ENCODE assay signal across 8 cellular contexts in the genomic region with DNA sequence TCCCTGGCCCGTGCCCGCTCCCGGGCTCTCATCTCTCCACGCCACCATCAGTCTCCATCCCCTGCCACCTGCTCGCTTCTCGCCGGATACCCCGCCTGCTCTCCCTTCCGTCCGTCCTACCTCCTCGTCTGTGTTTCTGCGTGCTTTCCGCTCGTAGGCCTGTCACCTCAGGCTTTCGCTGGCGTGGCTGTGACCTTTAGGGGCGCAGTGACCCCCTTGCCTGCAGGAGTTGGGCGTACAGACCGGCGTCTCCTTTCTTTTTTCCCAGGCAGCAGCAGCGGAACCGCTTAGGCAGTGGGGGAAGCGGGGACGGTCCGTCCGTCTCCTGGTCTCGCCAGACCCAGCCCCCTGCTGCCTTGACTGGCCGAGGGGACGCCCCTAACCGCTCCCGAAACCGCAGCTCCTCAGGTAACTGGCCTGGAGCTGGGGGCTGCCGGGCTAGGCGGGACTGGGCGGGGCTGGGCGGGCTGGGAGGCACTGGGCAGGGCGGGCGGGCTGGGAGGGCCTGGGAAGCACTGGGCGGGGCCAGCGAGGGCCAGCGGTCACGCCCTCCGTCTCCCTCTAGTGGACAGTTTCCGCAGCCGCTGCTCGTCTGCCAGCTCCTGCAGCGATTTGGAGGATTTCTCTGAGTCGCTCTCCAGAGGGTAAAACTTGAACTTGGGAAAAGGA. TPM values are rescaled to one million over a fixed set of nuclear protein-coding genes. Genes with fewer than 3 reads are reported as not detected.
DNase-seq lines count a peak whose midpoint lies in the region; ATAC-seq and TF ChIP-seq lines count a peak whose summit lies in the region.

No MANE protein-coding gene starts in this region.

- H2AFZ ChIP-seq in OCI-LY3 (ENCODE audit: low read depth, low read length): no peak overlapping the region

- no peaks in the 10 kb centered on the region for H4K20me1 ChIP-seq in OCI-LY3 (ENCODE audit: insufficient read depth, low read length)

- ATAC-seq in naive thymus-derived CD8-positive, alpha-beta T cell: peak; percentile 66 to 73
- peak; percentile 77 for ATAC-seq in stimulated activated effector memory CD8-positive, alpha-beta T cell treated with anti-CD3 and anti-CD28 coated beads, Interleukin-12 subunit alpha, Interleukin-12 subunit beta, amount 100 ng/mL, for 72 hours
- ATAC-seq in GM18907 (IDR thresholded peaks at IDR 0.05; ENCODE audit: unreplicated experiment): no peak

- peak overlapping the region; percentile 81 to 93 (median 90) for H3K4me3 Mint-ChIP-seq in naive thymus-derived CD8-positive, alpha-beta T cell
- peak overlapping the region; percentile 89 for H3K4me3 Mint-ChIP-seq in stimulated activated effector memory CD8-positive, alpha-beta T cell treated with anti-CD3 and anti-CD28 coated beads, Interleukin-12 subunit alpha, Interleukin-12 subunit beta, amount 100 ng/mL, for 72 hours

- no peak overlapping the region for H3K27ac ChIP-seq in HUES48 (ENCODE audit: low read depth, low read length)
- H3K27ac ChIP-seq in OCI-LY3 (ENCODE audit: low read length): no peak overlapping the region

- H3K27me3 ChIP-seq in HUES48 (ENCODE audit: control insufficient read depth, insufficient read depth, low read length): peaks cover 23% of the 10 kb centered on the region
- H3K27me3 ChIP-seq in OCI-LY3 (ENCODE audit: low read depth, low read length): no peaks in the 10 kb centered on the region

- TF ChIP-seq CTCF in GM12865 (IDR thresholded peaks at IDR 0.05; ENCODE audit: insufficient read depth, low read depth, low read length, missing control alignments) (peak; percentile 84), OCI-LY3 (IDR thresholded peaks at IDR 0.05; ENCODE audit: low read depth, low read length) (peak; percentile 58)

- peak overlapping the region in 4 of 10 donors; percentile 34 to 81 (median 51) for H3K27ac Mint-ChIP-seq in naive thymus-derived CD8-positive, alpha-beta T cell
- peak overlapping the region; percentile 68 for H3K27ac Mint-ChIP-seq in stimulated activated effector memory CD8-positive, alpha-beta T cell treated with anti-CD3 and anti-CD28 coated beads, Interleukin-12 subunit alpha, Interleukin-12 subunit beta, amount 100 ng/mL, for 72 hours

- H3K79me2 ChIP-seq in OCI-LY3 (ENCODE audit: low read length): no peaks in the 10 kb centered on the region

- H3K36me3 Mint-ChIP-seq in naive thymus-derived CD8-positive, alpha-beta T cell: peaks cover 0 to 10% (median 0%) of the 10 kb centered on the region in 3 donors
- peaks cover 7% of the 10 kb centered on the region for H3K36me3 Mint-ChIP-seq in stimulated activated effector memory CD8-positive, alpha-beta T cell treated with anti-CD3 and anti-CD28 coated beads, Interleukin-12 subunit alpha, Interleukin-12 subunit beta, amount 100 ng/mL, for 72 hours

- peak overlapping the region; percentile 60 for H3K4me2 ChIP-seq in OCI-LY3 (ENCODE audit: low read length)

- H3K9ac ChIP-seq in HUES48 (ENCODE audit: low read depth, low read length): no peak overlapping the region
- H3K9ac ChIP-seq in OCI-LY3 (ENCODE audit: low read length): no peak overlapping the region

- H3K27me3 Mint-ChIP-seq in naive thymus-derived CD8-positive, alpha-beta T cell: peaks cover 5 to 12% (median 9%) of the 10 kb centered on the region in 5 donors

- H3K4me3 ChIP-seq in GM12865 (ENCODE audit: low read depth, low read length) (peak overlapping the region; percentile 70), HUES48 (ENCODE audit: low read depth, low read length) (peak overlapping the region; percentile 59), OCI-LY3 (ENCODE audit: low read length) (peak overlapping the region; percentile 71)

- peaks cover 6% of the 10 kb centered on the region for H3K36me3 ChIP-seq in HUES48 (ENCODE audit: control insufficient read depth, insufficient read depth, low read length)
- H3K36me3 ChIP-seq in OCI-LY3 (replicated peaks; ENCODE audit: low read depth, low read length): peaks cover 4% of the 10 kb centered on the region

- peaks cover 8 to 27% (median 18%) of the 10 kb centered on the region in 4 donors for H3K4me1 Mint-ChIP-seq in naive thymus-derived CD8-positive, alpha-beta T cell
- H3K4me1 Mint-ChIP-seq in stimulated activated effector memory CD8-positive, alpha-beta T cell treated with anti-CD3 and anti-CD28 coated beads, Interleukin-12 subunit alpha, Interleukin-12 subunit beta, amount 100 ng/mL, for 72 hours: peaks cover 24% of the 10 kb centered on the region

- no peaks in the 10 kb centered on the region for H3K9me3 Mint-ChIP-seq in naive thymus-derived CD8-positive, alpha-beta T cell
- H3K9me3 Mint-ChIP-seq in stimulated activated effector memory CD8-positive, alpha-beta T cell treated with anti-CD3 and anti-CD28 coated beads, Interleukin-12 subunit alpha, Interleukin-12 subunit beta, amount 100 ng/mL, for 72 hours: no peaks in the 10 kb centered on the region

- POLR2A ChIA-PET in naive thymus-derived CD8-positive, alpha-beta T cell (lab: Charles Lee): no interaction called here

- DNase-seq in GM12865 (ENCODE audit: low read depth) (peak; percentile 86), fibroblast of gingiva (ENCODE audit: low read depth) (peak; percentile 60)
- peak; percentile 84 to 90 for DNase-seq in activated T-cell treated with anti-CD3 and anti-CD28 coated beads, Interleukin-2, amount 50 U/mL, for 48 hours
- DNase-seq in naive thymus-derived CD8-positive, alpha-beta T cell: peak; percentile 68 to 85 (median 78)
- DNase-seq in stimulated activated effector memory CD8-positive, alpha-beta T cell treated with anti-CD3 and anti-CD28 coated beads, Interleukin-12 subunit alpha, Interleukin-12 subunit beta, amount 100 ng/mL, for 72 hours (ENCODE audit: low spot score in 2 of 2): peak; percentile 80 to 91

- H3K9me3 ChIP-seq in HUES48 (ENCODE audit: control insufficient read depth, insufficient read depth, low read length): no peaks in the 10 kb centered on the region
- H3K9me3 ChIP-seq in OCI-LY3 (ENCODE audit: insufficient read depth, low read length): no peaks in the 10 kb centered on the region

- H3K4me1 ChIP-seq in HUES48 (ENCODE audit: control insufficient read depth, insufficient read depth, low read length) (peaks cover 16% of the 10 kb centered on the region; the same call in 1 of the 2 replicates), OCI-LY3 (ENCODE audit: low read length) (peaks cover 4% of the 10 kb centered on the region)

RNA-seq across cellular contexts. Expression of a gene that starts 6.3 kb away (rescaled TPM):
- not detected for total RNA-seq in naive thymus-derived CD8-positive, alpha-beta T cell
- polyA plus RNA-seq in naive thymus-derived CD8-positive, alpha-beta T cell: not detected

RNA-seq across cellular contexts. Expression of a gene that starts 21.3 kb away (rescaled TPM):
- 10 to 100 TPM; 32.5 to 38.9 TPM for total RNA-seq in naive thymus-derived CD8-positive, alpha-beta T cell
- polyA plus RNA-seq in naive thymus-derived CD8-positive, alpha-beta T cell: 10 to 100 TPM in 1 of 3 donors, 1 to 10 TPM in 2; 7.9 to 12.1 (median 8.6) TPM

RNA-seq across cellular contexts. Expression of a gene that starts 24.2 kb away (rescaled TPM):
- not detected for total RNA-seq in naive thymus-derived CD8-positive, alpha-beta T cell
- not detected for polyA plus RNA-seq in naive thymus-derived CD8-positive, alpha-beta T cell

RNA-seq across cellular contexts. Expression of a gene that starts 42.9 kb away (rescaled TPM):
- not detected for total RNA-seq in naive thymus-derived CD8-positive, alpha-beta T cell
- not detected for polyA plus RNA-seq in naive thymus-derived CD8-positive, alpha-beta T cell
